Comparison of ENCODE assay signal across 9 cellular contexts in genomic region chr14:93007225-93007997, GRCh38.
A peak's percentile ranks its signal among the peaks of the same experiment; 100 is the strongest.
DNase-seq lines count a peak whose midpoint lies in the region; ATAC-seq, FAIRE-seq and TF ChIP-seq lines count a peak whose summit lies in the region.
"Had no signal": no experiment of that assay in that cellular context is flagged by ENCODE, and none has a peak within 500 bp of the region (broad histone marks: within the 10 kb centered on the region; RNA-seq: fewer than 3 reads in every experiment).

No MANE protein-coding gene starts in this region.

- no peaks in the 10 kb centered on the region for H3K36me3 ChIP-seq in small intestine (ENCODE audit: control insufficient read depth in 2 of 2, insufficient read depth in 2 of 2, low read length in 2 of 2)

- WGBS in small intestine, 3 donors: 46 to 62% (median 55%) methylated on average over 15 of the region's 15 CpGs

- no peaks in the 10 kb centered on the region for H3K9me3 ChIP-seq in small intestine (ENCODE audit: control insufficient read depth, low read depth)

- no peaks in the 10 kb centered on the region for H3K27me3 ChIP-seq in small intestine (ENCODE audit: control insufficient read depth in 2 of 2, insufficient read depth in 2 of 2, low read length in 2 of 2)

- H3K27ac ChIP-seq in small intestine (ENCODE audit: low read depth in 1 of 2, low read length in 1 of 2): peak overlapping the region; percentile 45 to 65

- DNase-seq in RKO (ENCODE audit: low spot score) (peak; percentile 26), foreskin fibroblast (peak; percentile 68 to 83), small intestine (peak; percentile 72), NCI-H2196 treated with DMSO at 0.1 percent for 48 hours (lab: John Stamatoyannopoulos, UW; ENCODE audit: unreplicated experiment) (no peak), KBM-7 (no peak), NCI-H2081 treated with DMSO at 0.1 percent for 48 hours (lab: John Stamatoyannopoulos, UW) (no peak)
- no peak for DNase-seq in stimulated activated naive CD4-positive, alpha-beta T cell treated with Interleukin-2 at 50 U/mL for 16 hours (lab: John Stamatoyannopoulos, UW)
- DNase-seq: activated CD4-positive, alpha-beta T cell treated with anti-CD3 and anti-CD28 coated beads, Interleukin-2, amount 50 U/mL, for 4 hours had no signal

- peak; percentile 83 for ATAC-seq in GM19463 (IDR thresholded peaks at IDR 0.05; ENCODE audit: unreplicated experiment)

- peaks cover 6 to 12% of the 10 kb centered on the region in 2 donors for H3K4me1 ChIP-seq in small intestine (ENCODE audit: control insufficient read depth in 2 of 2, insufficient read depth in 1 of 2, low read depth in 1 of 2, low read length in 1 of 2)

- in situ Hi-C loops in KBM-7 (cut with MboI; ENCODE audit: low pct_unique_long_range_greater_than_20kb, low sequenced_read_pairs): no loop called here

- H3K4me3 ChIP-seq in foreskin fibroblast (ENCODE audit: low read depth in 1 of 2, low read length in 2 of 2) (no peak overlapping the region), small intestine (ENCODE audit: low read depth in 1 of 2, low read length in 2 of 2) (no peak overlapping the region)

- FAIRE-seq in small intestine (lab: Jason Lieb, UNC): no peak

- no peak for TF ChIP-seq CTCF in foreskin fibroblast (IDR thresholded peaks at IDR 0.05; ENCODE audit: low read depth, low read length)

Comparison
In these comparisons a context has a peak if more than half of its experiments do, and no peak if none do; other contexts are left out.
1. DNase-seq: peak in RKO (single experiment), foreskin fibroblast (2 of 2) and small intestine (single experiment); none in stimulated activated naive CD4-positive, alpha-beta T cell treated with Interleukin-2 at 50 U/mL for 16 hours (single experiment), NCI-H2196 treated with DMSO at 0.1 percent for 48 hours (single experiment), KBM-7 (single experiment) and NCI-H2081 treated with DMSO at 0.1 percent for 48 hours (single experiment).